1 cellular context compared by ENCODE assay signal in the genomic region with DNA sequence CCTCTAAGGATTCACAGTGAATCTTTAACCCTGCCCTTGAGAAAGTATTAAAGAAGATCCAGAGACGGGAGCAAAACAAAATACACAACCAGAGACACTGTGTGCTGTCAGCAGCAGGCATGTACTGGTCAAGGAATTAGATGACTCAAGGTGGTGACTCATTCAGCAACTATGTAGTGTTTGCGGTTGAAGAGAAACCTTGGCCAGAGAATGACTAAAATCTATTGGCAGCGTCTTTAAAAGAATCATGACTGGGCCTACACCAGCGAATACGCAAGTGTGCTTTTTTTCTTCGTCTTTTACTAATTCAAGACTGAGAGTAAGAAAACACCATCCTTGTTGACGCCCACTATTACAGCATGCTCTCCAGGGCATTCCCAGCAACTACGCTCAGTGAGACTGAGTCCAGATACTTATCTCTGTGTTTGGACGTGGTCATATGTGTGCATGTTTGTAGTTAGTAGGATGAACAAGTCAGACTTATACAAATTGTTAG.
TF ChIP-seq lines count a peak whose summit lies in the region.

No MANE protein-coding gene starts in this region.

TF ChIP-seq in SK-N-SH treated with all-trans-retinoic acid at 6 μM for 48 hours, 23 proteins besides CTCF, POLR2A, EP300 and RAD21 (continued from another document):
- TF ChIP-seq, protein P1, sequence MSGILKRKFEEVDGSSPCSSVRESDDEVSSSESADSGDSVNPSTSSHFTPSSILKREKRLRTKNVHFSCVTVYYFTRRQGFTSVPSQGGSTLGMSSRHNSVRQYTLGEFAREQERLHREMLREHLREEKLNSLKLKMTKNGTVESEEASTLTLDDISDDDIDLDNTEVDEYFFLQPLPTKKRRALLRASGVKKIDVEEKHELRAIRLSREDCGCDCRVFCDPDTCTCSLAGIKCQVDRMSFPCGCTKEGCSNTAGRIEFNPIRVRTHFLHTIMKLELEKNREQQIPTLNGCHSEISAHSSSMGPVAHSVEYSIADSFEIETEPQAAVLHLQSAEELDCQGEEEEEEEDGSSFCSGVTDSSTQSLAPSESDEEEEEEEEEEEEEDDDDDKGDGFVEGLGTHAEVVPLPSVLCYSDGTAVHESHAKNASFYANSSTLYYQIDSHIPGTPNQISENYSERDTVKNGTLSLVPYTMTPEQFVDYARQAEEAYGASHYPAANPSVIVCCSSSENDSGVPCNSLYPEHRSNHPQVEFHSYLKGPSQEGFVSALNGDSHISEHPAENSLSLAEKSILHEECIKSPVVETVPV (CRISPR knock-in tag; IDR thresholded peaks at IDR 0.05) = no peak
- TF ChIP-seq ZFP30 (CRISPR knock-in tag; IDR thresholded peaks at IDR 0.05) (no peak), ZNF70 (CRISPR knock-in tag; IDR thresholded peaks at IDR 0.05) (peak; percentile 79), GLIS3 (CRISPR knock-in tag; IDR thresholded peaks at IDR 0.05) (no peak), RARB (CRISPR knock-in tag; IDR thresholded peaks at IDR 0.05) (no peak), ESRRG (CRISPR knock-in tag; IDR thresholded peaks at IDR 0.05) (no peak), ZC3H10 (CRISPR knock-in tag; IDR thresholded peaks at IDR 0.05) (peak; percentile 80; the same call in 1 of the 2 replicates), ZFP3 (CRISPR knock-in tag; IDR thresholded peaks at IDR 0.05) (peak; percentile 88)
